In the genomic region with DNA sequence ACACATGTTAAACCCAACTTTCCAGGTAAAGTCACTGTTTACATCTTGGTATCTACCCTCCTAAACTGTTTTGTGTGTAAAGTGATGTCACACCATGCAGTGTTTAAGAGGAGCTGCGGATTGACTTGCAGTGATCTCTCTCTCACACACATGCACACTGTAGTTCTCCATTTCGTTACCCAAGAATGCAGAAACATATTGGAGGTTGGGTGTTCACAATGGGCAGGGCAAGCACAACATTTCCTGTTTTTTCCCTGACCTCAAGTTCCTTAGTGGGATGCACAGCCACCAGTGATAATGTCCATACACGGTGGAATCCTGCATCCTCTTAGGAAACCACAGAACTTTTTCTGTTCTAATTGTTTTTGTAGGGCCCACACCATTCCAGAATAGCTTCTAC, we compare ENCODE assay signal across 1 cellular context.
TF ChIP-seq lines count a peak whose summit lies in the region.

No MANE protein-coding gene starts in this region.

TF ChIP-seq in IMR-90, 13 proteins besides CTCF, POLR2A, EP300 and RAD21:
- no peak for TF ChIP-seq NFE2L2 (IDR thresholded peaks at IDR 0.05; ENCODE audit: low read depth, low read length)
- TF ChIP-seq RFX5 (IDR thresholded peaks at IDR 0.05; ENCODE audit: low read depth, low read length): no peak
